Comparison of ENCODE assay signal across 13 cellular contexts in the genomic region with DNA sequence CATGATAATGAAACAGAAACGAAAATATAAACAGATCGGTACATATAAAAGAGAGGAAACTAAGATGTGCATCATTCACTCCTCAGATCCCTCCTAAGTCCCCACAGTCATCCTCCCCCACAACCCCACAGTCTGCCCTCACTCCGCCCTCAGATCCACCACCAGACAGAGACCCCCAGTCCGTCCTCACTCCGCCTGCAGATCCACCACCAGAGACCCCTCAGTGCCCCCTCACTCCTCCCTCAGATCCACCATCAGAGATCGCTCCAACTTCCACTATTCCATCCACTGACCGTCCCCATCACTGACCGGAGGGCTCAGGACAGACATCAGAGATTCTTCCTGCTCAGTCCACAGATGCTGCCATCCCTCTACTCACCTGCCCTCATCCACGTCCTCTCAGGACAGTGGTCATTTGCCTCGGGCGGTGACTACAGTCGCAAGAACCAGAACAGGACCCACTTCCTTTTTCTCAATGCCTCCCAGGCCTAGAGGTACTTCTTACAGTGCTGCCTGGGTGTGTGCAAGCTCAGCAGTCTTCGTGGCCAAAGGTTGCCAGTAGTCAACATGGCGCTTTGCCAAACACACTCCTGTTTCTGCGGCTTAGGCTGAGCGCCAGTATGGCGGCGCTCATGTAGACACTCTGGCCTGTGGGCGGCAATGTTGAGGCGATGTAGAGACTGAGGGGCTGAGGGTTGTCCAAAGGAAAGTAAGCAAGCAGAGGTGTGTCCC. TPM values are rescaled to one million over a fixed set of nuclear protein-coding genes. Genes with fewer than 3 reads are reported as not detected.
DNase-seq lines count a peak whose midpoint lies in the region; ATAC-seq, FAIRE-seq and TF ChIP-seq lines count a peak whose summit lies in the region.
"Had no signal": no experiment of that assay in that cellular context is flagged by ENCODE, and none has a peak within 500 bp of the region (broad histone marks: within the 10 kb centered on the region; RNA-seq: fewer than 3 reads in every experiment).

No MANE protein-coding gene starts in this region.

- CTCF ChIA-PET in A549 (lab: Yijun Ruan, JAX) = interaction anchor here (0.7 kb wide), 1 partner anchor 43 kb away, joined by 3 read pairs; no protein-coding TSS in a partner anchor

- H3K27ac ChIP-seq in A549 (peak overlapping the region in 1 of 2 experiments; percentile 48; a peak in 3 of 6 replicates), Peyer's patch (peak overlapping the region in 3 of 4 donors; percentile 12 to 73 (median 47)), left lung (no peak overlapping the region), uterus (no peak overlapping the region)

- TF ChIP-seq POLR2A in A549 (IDR thresholded peaks at IDR 0.05; ENCODE audit: low read length) (no peak), Peyer's patch (IDR thresholded peaks at IDR 0.05) (no peak), H54 (IDR thresholded peaks at IDR 0.05; ENCODE audit: low read depth, low read length) (no peak), uterus (IDR thresholded peaks at IDR 0.05) (no peak)

- WGBS in A549 (ENCODE audit: missing lambda C conversion rate) = 53% methylated on average over 19 of the region's 20 CpGs

- no peak for TF ChIP-seq EP300 in A549 (IDR thresholded peaks at IDR 0.05)

- POLR2A ChIA-PET in A549 (lab: Yijun Ruan, JAX) = no interaction called here

- no peaks in the 10 kb centered on the region for H3K9me3 ChIP-seq in A549
- H3K9me3 ChIP-seq in Peyer's patch = no peaks in the 10 kb centered on the region
- peaks cover 0 to 2% of the 10 kb centered on the region in 2 donors for H3K9me3 ChIP-seq in left lung
- no peaks in the 10 kb centered on the region for H3K9me3 ChIP-seq in uterus

- peak overlapping the region; percentile 51 for H3K4me2 ChIP-seq in A549

- TF ChIP-seq RAD21 in A549 (conservative IDR thresholded peaks at IDR 0.05 in 1 of 2, IDR thresholded peaks at IDR 0.05 in 1 of 2) = peak; percentile 37 to 46; a peak in 3 of 5 replicates

- peaks cover 8% of the 10 kb centered on the region; the same call in 2 of the 3 replicates for H3K4me1 ChIP-seq in A549
- H3K4me1 ChIP-seq in Peyer's patch = no peaks in the 10 kb centered on the region
- H3K4me1 ChIP-seq in left lung = no peaks in the 10 kb centered on the region
- H3K4me1 ChIP-seq in uterus = no peaks in the 10 kb centered on the region

- DNase-seq in A549 (ENCODE audit: low read depth in 1 of 2, low spot score in 1 of 2) (peak; percentile 29 to 87), H7 (peak; percentile 31), Peyer's patch (peak in 2 of 3 donors; percentile 92), left lung (no peak), H54 (ENCODE audit: insufficient read length, low spot score) (no peak), uterus (no peak), NCI-H2107 treated with DMSO at 0.1 percent for 48 hours (lab: John Stamatoyannopoulos, UW; ENCODE audit: unreplicated experiment) (no peak)
- DNase-seq: CD8-positive, alpha-beta T cell; natural killer cell; NCI-H345 had no signal

- no peaks in the 10 kb centered on the region for H3K27me3 ChIP-seq in H7 (ENCODE audit: control insufficient read depth, insufficient read depth, low read length)
- H3K27me3 ChIP-seq in Peyer's patch = no peaks in the 10 kb centered on the region
- no peaks in the 10 kb centered on the region for H3K27me3 ChIP-seq in left lung
- H3K27me3 ChIP-seq in uterus = no peaks in the 10 kb centered on the region

- H3K4me3 ChIP-seq in A549 (no peak overlapping the region), H7 (ENCODE audit: insufficient read depth, low read depth, low read length) (no peak overlapping the region), Peyer's patch (peak overlapping the region in 2 of 4 donors; percentile 43 to 51), left lung (no peak overlapping the region), uterus (no peak overlapping the region)

- ATAC-seq in A549 = peak; percentile 99 to 100
- ATAC-seq in left lung = peak; percentile 22
- no peak for ATAC-seq in HG03039 (IDR thresholded peaks at IDR 0.05; ENCODE audit: unreplicated experiment)
- ATAC-seq: CD8-positive, alpha-beta T cell had no signal

- intact Hi-C loops in left lung (cut with DNase I) = no loop called here
- intact Hi-C loops in uterus (cut with DNase I; ENCODE audit: low total_unique reads) = no loop called here

- TF ChIP-seq CTCF in A549 (IDR thresholded peaks at IDR 0.05) = no peak; the same call in 1 of the 3 replicates
- peak in 4 of 6 experiments; percentile 24 to 74 (median 67) for TF ChIP-seq CTCF in Peyer's patch (IDR thresholded peaks at IDR 0.05)
- TF ChIP-seq CTCF in left lung (IDR thresholded peaks at IDR 0.05) = no peak
- TF ChIP-seq CTCF in uterus (IDR thresholded peaks at IDR 0.05) = no peak

- no peak for FAIRE-seq in A549 (lab: Jason Lieb, UNC)
- FAIRE-seq in H54 (lab: Jason Lieb, UNC) = no peak
- FAIRE-seq: endometrium had no signal

- no peaks in the 10 kb centered on the region for H3K36me3 ChIP-seq in H7 (replicated peaks; ENCODE audit: control insufficient read depth, insufficient read depth, low read length)
- H3K36me3 ChIP-seq in Peyer's patch = no peaks in the 10 kb centered on the region
- H3K36me3 ChIP-seq in left lung = no peaks in the 10 kb centered on the region
- H3K36me3 ChIP-seq in uterus = no peaks in the 10 kb centered on the region

TF ChIP-seq in A549, 52 proteins besides CTCF, POLR2A, EP300 and RAD21:
- TF ChIP-seq PHF8 (IDR thresholded peaks at IDR 0.05; ENCODE audit: borderline replicate concordance, low read depth) (no peak), CBX8 (IDR thresholded peaks at IDR 0.05) (no peak), MAFK (IDR thresholded peaks at IDR 0.05; ENCODE audit: partially characterized antibody) (peak; percentile 96), SMC3 (IDR thresholded peaks at IDR 0.05) (peak; percentile 45)
TF ChIP-seq in A549: peak in this region for 2.

RNA-seq across cellular contexts. Expression of a gene that starts 8.3 kb away (rescaled TPM):
- polyA plus RNA-seq in A549 (2011; rRNA removed) = not detected in 2 replicates
- polyA plus RNA-seq in A549 (2012; cell fraction: cytosol; rRNA removed) = not detected in 2 replicates
- polyA plus RNA-seq in A549 (2012; cell fraction: nucleus; rRNA removed) = not detected in 2 replicates
- polyA plus RNA-seq in A549 (2017; fragmentation: RNase III; extraction: RNeasy Plus Mini Kit Qiagen cat#74134 plus additional on column Dnase treatment) = not detected in 3 replicates
- polyA minus RNA-seq in A549 (2011; rRNA and poly(A)+ RNA removed) = not detected in 2 replicates
- 0.03 and 0.07 TPM in 2 replicates for total RNA-seq in H7 (2014; rRNA removed; shearing (Covaris generic))
- not detected for total RNA-seq in Peyer's patch
- total RNA-seq in left lung = not detected
- total RNA-seq in uterus = under 1 TPM in 1 of 4 donors, not detected in 3; 0.21 TPM
- total RNA-seq: CD8-positive, alpha-beta T cell; natural killer cell had no signal
- polyA plus RNA-seq: adipose tissue had no signal

RNA-seq across cellular contexts. Expression of a gene that starts 26.8 kb away (rescaled TPM):
- polyA plus RNA-seq in A549 (2011; rRNA removed) (not detected in 2 replicates), A549 (2017; fragmentation: RNase III; extraction: RNeasy Plus Mini Kit Qiagen cat#74134 plus additional on column Dnase treatment) (not detected in 3 replicates)
- polyA plus RNA-seq in A549 (2012; cell fraction: cytosol; rRNA removed) = not detected in 2 replicates
- polyA plus RNA-seq in A549 (2012; cell fraction: nucleus; rRNA removed) = 0.01 TPM in 2 replicates
- not detected in 2 replicates for polyA minus RNA-seq in A549 (2011; rRNA and poly(A)+ RNA removed)
- 0.07 TPM in 1 of 2 replicates, not detected in the other for total RNA-seq in H7 (2014; rRNA removed; shearing (Covaris generic))
- total RNA-seq in Peyer's patch (not detected), left lung (not detected), uterus (not detected)
- total RNA-seq: CD8-positive, alpha-beta T cell; natural killer cell had no signal
- polyA plus RNA-seq: adipose tissue had no signal

Comparison
In these comparisons a context has a peak if more than half of its experiments do, and no peak if none do; other contexts are left out.
1. DNase-seq: peak in A549 (2 of 2), H7 (single experiment) and Peyer's patch (2 of 3); none in left lung (0 of 2), H54 (single experiment), uterus (0 of 2) and NCI-H2107 treated with DMSO at 0.1 percent for 48 hours (single experiment).
2. H3K27ac ChIP-seq: peak in Peyer's patch (3 of 4); none in left lung (0 of 2) and uterus (0 of 2).
3. CTCF ChIP-seq: peak in Peyer's patch (4 of 6); none in A549 (single experiment), left lung (0 of 2) and uterus (0 of 4).